27 cellular contexts compared by ENCODE assay signal in genomic region chr16:86584071-86584685, GRCh38. TPM values are rescaled to one million over a fixed set of nuclear protein-coding genes. Genes with fewer than 3 reads are reported as not detected.
DNase-seq lines count a peak whose midpoint lies in the region; FAIRE-seq and TF ChIP-seq lines count a peak whose summit lies in the region.
"Had no signal": no experiment of that assay in that cellular context is flagged by ENCODE, and none has a peak within 500 bp of the region (broad histone marks: within the 10 kb centered on the region; RNA-seq: fewer than 3 reads in every experiment).

No MANE protein-coding gene starts in this region.

- 91% methylated on average over 5 of the region's 6 CpGs for WGBS in mesenchymal stem cell

- H3K9ac ChIP-seq in mesenchymal stem cell (ENCODE audit: low read length) = no peak overlapping the region

- H3K14ac ChIP-seq in mesenchymal stem cell (ENCODE audit: low read length in 2 of 2) = no peak overlapping the region

- POLR2A ChIA-PET in HEK293 (lab: Yijun Ruan, JAX) = no interaction called here

- CTCF ChIA-PET in HEK293 (lab: Yijun Ruan, JAX) = no interaction called here

- H3K4me3 ChIP-seq in ACC112 (ENCODE audit: low read depth, low read length) = no peak overlapping the region
- H3K4me3 ChIP-seq in HEK293 (ENCODE audit: low read depth, low read length) = no peak overlapping the region
- no peak overlapping the region for H3K4me3 ChIP-seq in ascending aorta
- no peak overlapping the region for H3K4me3 ChIP-seq in mesenchymal stem cell (ENCODE audit: insufficient read depth in 1 of 2, low read depth in 1 of 2, low read length in 2 of 2)
- H3K4me3 ChIP-seq: cardiac muscle cell, prostate gland, right lobe of liver, spleen had no signal

- H3K4me1 ChIP-seq in ACC112 (ENCODE audit: control insufficient read depth, insufficient read depth, low read length, unreplicated experiment) (peaks cover 52% of the 10 kb centered on the region), HEK293 (ENCODE audit: control insufficient read depth, insufficient read depth, low read length) (no peaks in the 10 kb centered on the region), ascending aorta (peaks cover 24 to 79% of the 10 kb centered on the region in 2 donors), mesenchymal stem cell (ENCODE audit: control insufficient read depth, insufficient read depth, low read depth, low read length) (peaks cover 33% of the 10 kb centered on the region)
- H3K4me1 ChIP-seq: BE2C, prostate gland, right lobe of liver had no signal

- H2BK5ac ChIP-seq in mesenchymal stem cell (ENCODE audit: low read depth, low read length, poor library complexity, severe bottlenecking) = no peak overlapping the region

- H3K79me1 ChIP-seq in mesenchymal stem cell (replicated peaks; ENCODE audit: low read length, poor library complexity, severe bottlenecking) = peaks cover 8% of the 10 kb centered on the region

- FAIRE-seq in GM12891 (lab: Jason Lieb, UNC) = no peak

- no peak overlapping the region for H2AFZ ChIP-seq in ACC112 (ENCODE audit: low read length, unreplicated experiment)
- no peak overlapping the region for H2AFZ ChIP-seq in mesenchymal stem cell (ENCODE audit: low read depth, low read length)

- H2BK120ac ChIP-seq in mesenchymal stem cell (ENCODE audit: low read depth, low read length) = peak overlapping the region; percentile 13

- no peak overlapping the region for H3K4ac ChIP-seq in mesenchymal stem cell (ENCODE audit: low read depth in 1 of 2, low read length in 2 of 2)

- H3K36me3 ChIP-seq in ACC112 (ENCODE audit: insufficient read depth, low read length) (no peaks in the 10 kb centered on the region; the same call in 1 of the 2 replicates), HEK293 (ENCODE audit: control insufficient read depth in 2 of 2, insufficient read depth in 1 of 2, low read length in 2 of 2) (no peaks in the 10 kb centered on the region), ascending aorta (peaks cover 0 to 11% of the 10 kb centered on the region in 2 donors), mesenchymal stem cell (ENCODE audit: control insufficient read depth in 1 of 2, insufficient read depth in 2 of 2, low read depth in 1 of 2, low read length in 2 of 2) (no peaks in the 10 kb centered on the region)
- H3K36me3 ChIP-seq: BE2C, cardiac muscle cell, prostate gland, right lobe of liver, spleen had no signal

- peak overlapping the region in 1 of 2 experiments; percentile 23 for H2BK12ac ChIP-seq in mesenchymal stem cell (ENCODE audit: low read length in 2 of 2)

- no peak overlapping the region for H4K8ac ChIP-seq in mesenchymal stem cell (ENCODE audit: low read length)

- TF ChIP-seq POLR2A in GM12891 (IDR thresholded peaks at IDR 0.05; ENCODE audit: low read depth, low read length) = no peak

- H3K27ac ChIP-seq in ACC112 (ENCODE audit: low read depth, low read length) (peak overlapping the region; percentile 96), HEK293 (ENCODE audit: extremely low read depth, low read depth, low read length) (no peak overlapping the region), ascending aorta (peak overlapping the region; percentile 91 to 99), mesenchymal stem cell (ENCODE audit: low read length, poor library complexity, severe bottlenecking) (no peak overlapping the region)
- H3K27ac ChIP-seq: cardiac muscle cell, prostate gland, right lobe of liver, spleen had no signal

- no peak overlapping the region for H4K91ac ChIP-seq in mesenchymal stem cell (ENCODE audit: low read length)

- DNase-seq in ascending aorta (ENCODE audit: low spot score in 2 of 2) (peak in 1 of 2 donors; percentile 64), mesenchymal stem cell (no peak), GM12891 (ENCODE audit: insufficient read length, low spot score) (no peak), NCI-H748 treated with DMSO at 0.1 percent for 48 hours (lab: John Stamatoyannopoulos, UW) (no peak), ureter (ENCODE audit: low spot score) (no peak), cardiac septum (ENCODE audit: low spot score) (no peak)
- DNase-seq: ACHN; activated CD8-positive, alpha-beta T cell treated with anti-CD3 and anti-CD28 coated beads, Interleukin-2, amount 10 ng/mL, durations not matched to agents 7 days and 5 days; amygdala; BE2C; CD8-positive, alpha-beta T cell; cortex of kidney; effector memory CD8-positive, alpha-beta T cell; erythroblast; islet precursor cell; NCI-H146; NCI-H2107; NCI-H345; right lobe of liver; spleen; stimulated activated CD8-positive, alpha-beta memory T cell treated with anti-CD3 and anti-CD28 coated beads, Interleukin-4, amount 100 ng/mL, for 48 hours had no signal

- TF ChIP-seq CTCF in HEK293 (tag by site-specific recombination; IDR thresholded peaks at IDR 0.05) = no peak
- TF ChIP-seq CTCF in ascending aorta (IDR thresholded peaks at IDR 0.05) = no peak

- no peak overlapping the region for H2AK5ac ChIP-seq in mesenchymal stem cell (ENCODE audit: low read length, severe bottlenecking)

- H3K27me3 ChIP-seq in ACC112 (ENCODE audit: insufficient read depth, low read length) = no peaks in the 10 kb centered on the region
- no peaks in the 10 kb centered on the region for H3K27me3 ChIP-seq in ascending aorta
- H3K27me3 ChIP-seq in mesenchymal stem cell (ENCODE audit: control insufficient read depth in 1 of 2, insufficient read depth in 1 of 2, low read length in 2 of 2) = no peaks in the 10 kb centered on the region
- H3K27me3 ChIP-seq: BE2C, right lobe of liver had no signal

- peaks cover 29% of the 10 kb centered on the region for H3K79me2 ChIP-seq in ACC112 (ENCODE audit: control insufficient read depth, insufficient read depth, low read length, unreplicated experiment)

- H3K18ac ChIP-seq in mesenchymal stem cell (ENCODE audit: low read depth in 1 of 2, low read length in 2 of 2) = no peak overlapping the region

- H3K4me2 ChIP-seq in mesenchymal stem cell (ENCODE audit: low read length, poor library complexity, severe bottlenecking) = no peak overlapping the region

- intact Hi-C loops in ascending aorta (cut with DNase I) = loop anchor here (2.0 kb wide), 1 partner anchor 25 kb away; no protein-coding TSS in a partner anchor
- intact Hi-C loops in cardiac septum (cut with DNase I) = no loop called here

- H3K23ac ChIP-seq in mesenchymal stem cell (ENCODE audit: low read length in 2 of 2) = no peak overlapping the region

- H3K9me3 ChIP-seq in HEK293 (ENCODE audit: control insufficient read depth, insufficient read depth, low read depth, low read length) (no peaks in the 10 kb centered on the region), ascending aorta (no peaks in the 10 kb centered on the region), mesenchymal stem cell (ENCODE audit: control insufficient read depth, low read length) (no peaks in the 10 kb centered on the region)
- H3K9me3 ChIP-seq: BE2C, prostate gland, right lobe of liver, spleen had no signal

- H2BK15ac ChIP-seq in mesenchymal stem cell (ENCODE audit: low read depth, poor library complexity, severe bottlenecking) = no peak overlapping the region

TF ChIP-seq in GM12891, 5 proteins besides CTCF, POLR2A, EP300 and RAD21:
- TF ChIP-seq PAX5 (IDR thresholded peaks at IDR 0.05; ENCODE audit: insufficient read depth, low read length, severe bottlenecking) (no peak), SPI1 (IDR thresholded peaks at IDR 0.05; ENCODE audit: low read depth, low read length) (no peak), POU2F2 (IDR thresholded peaks at IDR 0.05; ENCODE audit: low read depth, low read length) (no peak), POLR2AphosphoS5 (IDR thresholded peaks at IDR 0.05; ENCODE audit: low read depth, low read length) (no peak), TAF1 (IDR thresholded peaks at IDR 0.05; ENCODE audit: low read depth, low read length) (no peak)

RNA-seq across cellular contexts. Expression of gene FOXL1, which starts 5.8 kb away (rescaled TPM):
- total RNA-seq in ascending aorta (35.7 TPM), ureter (10.9 TPM), cardiac septum (1.2 TPM)
- polyA plus RNA-seq in mesenchymal stem cell (2013, experiment 1 of 2) = 10.5 TPM
- polyA plus RNA-seq in mesenchymal stem cell (2013, experiment 2 of 2) = 11.8 TPM
- not detected for polyA plus RNA-seq in GM12891 (2012; ENCODE audit: low read depth, missing spikeins)
- total RNA-seq: activated CD8-positive, alpha-beta T cell treated with anti-CD3 and anti-CD28 coated beads, Interleukin-2, amount 10 ng/mL, durations not matched to agents 7 days and 5 days; activated naive CD4-positive, alpha-beta T cell treated with anti-CD3 and anti-CD28 coated beads, Interleukin-2, amount 50 U/mL, for 72 hours; spleen had no signal

RNA-seq across cellular contexts. Expression of gene FOXC2, which starts 17.5 kb away (rescaled TPM):
- total RNA-seq in ascending aorta (57.2 TPM), ureter (7.3 TPM), cardiac septum (2.6 TPM)
- polyA plus RNA-seq in mesenchymal stem cell (2013, experiment 1 of 2) = 2.7 TPM
- 2.8 TPM for polyA plus RNA-seq in mesenchymal stem cell (2013, experiment 2 of 2)
- not detected for polyA plus RNA-seq in GM12891 (2012; ENCODE audit: low read depth, missing spikeins)
- total RNA-seq: activated CD8-positive, alpha-beta T cell treated with anti-CD3 and anti-CD28 coated beads, Interleukin-2, amount 10 ng/mL, durations not matched to agents 7 days and 5 days; activated naive CD4-positive, alpha-beta T cell treated with anti-CD3 and anti-CD28 coated beads, Interleukin-2, amount 50 U/mL, for 72 hours; HT-29; spleen had no signal

RNA-seq across cellular contexts. Expression of gene MTHFSD, which starts 29.1 kb away (rescaled TPM):
- total RNA-seq in ascending aorta (44.1 TPM), ureter (28.7 TPM), cardiac septum (12.2 TPM)
- polyA plus RNA-seq in mesenchymal stem cell (2013, experiment 1 of 2) = 8.3 TPM
- polyA plus RNA-seq in mesenchymal stem cell (2013, experiment 2 of 2) = 6.8 TPM
- 11.4 TPM for polyA plus RNA-seq in GM12891 (2012; ENCODE audit: low read depth, missing spikeins)

Comparison
In these comparisons a context has a peak if more than half of its experiments do, and no peak if none do; other contexts are left out.
1. H3K27ac ChIP-seq: peak in ACC112 (single experiment) and ascending aorta (2 of 2); none in HEK293 (single experiment) and mesenchymal stem cell (single experiment).